In genomic region chr1:177307771-177308170, GRCh38 we compare ENCODE assay signal across 22 cellular contexts.
DNase-seq lines count a peak whose midpoint lies in the region; ATAC-seq lines count a peak whose summit lies in the region.
"Had no signal": no experiment of that assay in that cellular context is flagged by ENCODE, and none has a peak within 500 bp of the region (broad histone marks: within the 10 kb centered on the region; RNA-seq: fewer than 3 reads in every experiment).

No MANE protein-coding gene starts in this region.

- ATAC-seq in HG02973 (IDR thresholded peaks at IDR 0.05; ENCODE audit: unreplicated experiment), result no peak
- ATAC-seq: activated CD4-positive, CD25-positive, alpha-beta regulatory T cell treated with anti-CD3 and anti-CD28 coated beads, Interleukin-2, amount 50 U/mL, for 24 hours; activated CD8-positive, alpha-beta T cell treated with anti-CD3 and anti-CD28 coated beads, Interleukin-2, amount 10 ng/mL, durations not matched to agents 7 days and 5 days; activated T-cell treated with anti-CD3 and anti-CD28 coated beads, Interleukin-2, amount 50 U/mL, for 4 hours; HCT116; HepG2; natural killer cell; right lobe of liver; stimulated activated naive B cell treated with anti-CD40 and anti-IgM and Interleukin-4, amounts not matched to agents 10 μg/mL and 1 μg/mL and 100 μg/mL, for 72 hours had no signal

- peak; percentile 68 for DNase-seq in HS-5 (ENCODE audit: low read depth)
- no peak for DNase-seq in caudate nucleus (lab: John Stamatoyannopoulos, UW)
- peak; percentile 34 for DNase-seq in iris pigment epithelial cell (ENCODE audit: low read depth)
- DNase-seq in NCI-H2107 (lab: John Stamatoyannopoulos, UW), result no peak
- DNase-seq in NCI-H774 (lab: John Stamatoyannopoulos, UW), result no peak
- DNase-seq in activated CD8-positive, alpha-beta memory T cell treated with anti-CD3 and anti-CD28 coated beads, Interleukin-2, amount 50 U/mL, for 48 hours, result no peak
- DNase-seq: activated CD8-positive, alpha-beta T cell treated with anti-CD3 and anti-CD28 coated beads, Interleukin-2, amount 10 ng/mL, durations not matched to agents 7 days and 5 days; activated naive CD4-positive, alpha-beta T cell treated with Interleukin-2 at 50 U/mL for 16 hours; activated T-cell treated with anti-CD3 and anti-CD28 coated beads, Interleukin-2, amount 50 U/mL, for 4 hours; effector CD8-positive, alpha-beta T cell; left cardiac atrium; natural killer cell; NCI-H1105 treated with DMSO at 0.1 percent for 48 hours; NCI-H524 treated with DMSO at 0.1 percent for 48 hours; right lobe of liver; stimulated activated naive B cell treated with anti-CD40 and anti-IgM and Interleukin-4, amounts not matched to agents 10 μg/mL and 1 μg/mL and 100 μg/mL, for 72 hours; T1000; tibial artery had no signal

- peak overlapping the region; percentile 84 for H3K27ac ChIP-seq in caudate nucleus (ENCODE audit: low read depth, low read length)
- H3K27ac ChIP-seq: right lobe of liver, tibial artery had no signal

Comparison
In these comparisons a context has a peak if more than half of its experiments do, and no peak if none do; other contexts are left out.
1. DNase-seq: peak in HS-5 (single experiment) and iris pigment epithelial cell (single experiment); none in caudate nucleus (0 of 61), NCI-H2107 (single experiment), NCI-H774 (single experiment) and activated CD8-positive, alpha-beta memory T cell treated with anti-CD3 and anti-CD28 coated beads, Interleukin-2, amount 50 U/mL, for 48 hours (single experiment).